Comparison of ENCODE assay signal across 8 cellular contexts in genomic region chr1:211329764-211330201, GRCh38.
DNase-seq lines count a peak whose midpoint lies in the region; ATAC-seq lines count a peak whose summit lies in the region.
"Had no signal": no experiment of that assay in that cellular context is flagged by ENCODE, and none has a peak within 500 bp of the region (broad histone marks: within the 10 kb centered on the region; RNA-seq: fewer than 3 reads in every experiment).

No MANE protein-coding gene starts in this region.

- ATAC-seq in GM18861 (IDR thresholded peaks at IDR 0.05; ENCODE audit: unreplicated experiment) = peak; percentile 45
- ATAC-seq in GM21825 (IDR thresholded peaks at IDR 0.05; ENCODE audit: unreplicated experiment) = peak; percentile 48

- peaks cover 79% of the 10 kb centered on the region for H3K4me1 ChIP-seq in mucosa of stomach (ENCODE audit: control insufficient read depth, insufficient read depth, low read length)

- no peaks in the 10 kb centered on the region for H3K27me3 ChIP-seq in mucosa of stomach (ENCODE audit: control insufficient read depth, insufficient read depth, low read length)

- H3K9me3 ChIP-seq in mucosa of stomach (ENCODE audit: control insufficient read depth, low read length) = no peaks in the 10 kb centered on the region
- H3K9me3 ChIP-seq: neutrophil had no signal

- no peaks in the 10 kb centered on the region for H3K36me3 ChIP-seq in mucosa of stomach (ENCODE audit: control insufficient read depth, insufficient read depth, low read length)
- H3K36me3 ChIP-seq: neutrophil had no signal

- DNase-seq in NCI-H146 treated with DMSO at 0.1 percent for 48 hours (lab: John Stamatoyannopoulos, UW; ENCODE audit: unreplicated experiment) (peak; percentile 55), kidney tubule cell (ENCODE audit: low spot score) (no peak), Ammon's horn (ENCODE audit: low spot score) (no peak), SHP77 (lab: John Stamatoyannopoulos, UW) (no peak)

- H3K4me3 ChIP-seq in mucosa of stomach (ENCODE audit: low read length) = no peak overlapping the region

- H3K9ac ChIP-seq in mucosa of stomach (ENCODE audit: low read length) = peak overlapping the region; percentile 7
